In the genomic region with DNA sequence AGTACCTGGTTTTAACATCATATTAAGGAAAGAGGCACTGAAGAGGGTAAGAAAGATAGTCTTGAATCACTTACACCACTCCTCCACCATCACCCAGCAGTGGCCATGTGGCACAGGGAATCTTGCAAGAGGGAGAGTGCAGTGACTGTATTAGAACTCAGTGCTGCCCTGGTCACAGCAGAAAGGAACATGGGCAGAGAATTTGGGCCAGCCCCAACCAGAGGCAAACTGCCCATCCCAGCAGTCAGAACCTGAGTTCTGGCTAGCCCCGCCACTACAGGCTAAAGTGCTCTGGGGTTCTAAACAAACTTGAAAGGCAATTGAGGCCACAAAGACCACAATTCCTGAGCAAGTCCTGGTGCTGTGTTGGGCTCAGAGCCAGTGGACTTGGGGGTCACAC, we compare ENCODE assay signal across 22 cellular contexts. TPM values are rescaled to one million over a fixed set of nuclear protein-coding genes. Genes with fewer than 3 reads are reported as not detected.
DNase-seq lines count a peak whose midpoint lies in the region; ATAC-seq, FAIRE-seq and TF ChIP-seq lines count a peak whose summit lies in the region.
"Had no signal": no experiment of that assay in that cellular context is flagged by ENCODE, and none has a peak within 500 bp of the region (broad histone marks: within the 10 kb centered on the region; RNA-seq: fewer than 3 reads in every experiment).

No MANE protein-coding gene starts in this region.

- no peak overlapping the region for H3K9ac ChIP-seq in neuronal stem cell (ENCODE audit: low read depth, low read length, poor library complexity)
- H3K9ac ChIP-seq: GM23248 had no signal

- no CpG with 5 or more reads among the region's 1 CpG for WGBS in neuronal stem cell (ENCODE audit: extremely low coverage in 2 of 2, insufficient read length in 2 of 2, insufficient replicate concordance in 1 of 2), 2 donors
- WGBS in adrenal gland, 4 donors: 86 to 100% (median 95%) methylated on average over 1 of the region's 1 CpG
- 96 to 100% methylated on average over 1 of the region's 1 CpG for WGBS in aorta, 2 donors

- no peak overlapping the region for H2BK5ac ChIP-seq in neuronal stem cell (ENCODE audit: low read length)

- H3K14ac ChIP-seq in neuronal stem cell (ENCODE audit: low read length): no peak overlapping the region

- no peak overlapping the region for H3K4ac ChIP-seq in neuronal stem cell (ENCODE audit: low read length)

- no peak overlapping the region for H2BK120ac ChIP-seq in neuronal stem cell (ENCODE audit: low read depth, low read length)

- no peak overlapping the region for H2BK12ac ChIP-seq in neuronal stem cell (ENCODE audit: low read length)

- H2AK5ac ChIP-seq in neuronal stem cell (ENCODE audit: low read depth, low read length): peak overlapping the region; percentile 36

- no peak overlapping the region for H3K23ac ChIP-seq in neuronal stem cell (ENCODE audit: low read depth, low read length, poor library complexity)

- intact Hi-C loops in cardiac septum (cut with DNase I) (no loop called here), Right ventricle myocardium inferior (cut with DNase I) (no loop called here), adrenal gland (cut with DNase I) (no loop called here), aorta (cut with DNase I) (no loop called here)

- peak; percentile 89 for FAIRE-seq in bronchial epithelial cell (lab: Jason Lieb, UNC)
- FAIRE-seq: A549, GM12892, GM19239 had no signal

- H3K27ac ChIP-seq in neuronal stem cell (replicated peaks; ENCODE audit: low read length) (no peak overlapping the region), adrenal gland (no peak overlapping the region), aorta (ENCODE audit: low read depth in 1 of 2, low read length in 2 of 2) (no peak overlapping the region)
- H3K27ac ChIP-seq: A549, GM23248 had no signal

- H3K4me2 ChIP-seq in neuronal stem cell (ENCODE audit: insufficient read depth, low read length, poor library complexity, severe bottlenecking): no peak overlapping the region
- H3K4me2 ChIP-seq: A549 had no signal

- H2BK15ac ChIP-seq in neuronal stem cell (ENCODE audit: low read length): peak overlapping the region; percentile 52

- no peaks in the 10 kb centered on the region for H3K79me1 ChIP-seq in neuronal stem cell (ENCODE audit: low read depth, low read length)

- H3K36me3 ChIP-seq in bronchial epithelial cell (ENCODE audit: control insufficient read depth, insufficient read depth, low read length) (no peaks in the 10 kb centered on the region), neuronal stem cell (replicated peaks in 1 of 2; ENCODE audit: control insufficient read depth in 2 of 2, insufficient read depth in 2 of 2, low read length in 2 of 2) (no peaks in the 10 kb centered on the region), adrenal gland (replicated peaks in 1 of 2) (no peaks in the 10 kb centered on the region), aorta (ENCODE audit: control insufficient read depth in 1 of 2, insufficient read depth in 2 of 2, low read length in 1 of 2) (no peaks in the 10 kb centered on the region)

- ATAC-seq in Right ventricle myocardium inferior (no peak), aorta (ENCODE audit: low FRiP score) (no peak), GM18517 (IDR thresholded peaks at IDR 0.05; ENCODE audit: unreplicated experiment) (no peak)
- ATAC-seq: A549, HCT116 had no signal

- H3K9me3 ChIP-seq in neuronal stem cell (replicated peaks in 1 of 2; ENCODE audit: control insufficient read depth in 2 of 2, insufficient read depth in 1 of 2, low read depth in 1 of 2, low read length in 2 of 2) (peaks cover 1 to 4% of the 10 kb centered on the region in 2 donors), adrenal gland (replicated peaks in 1 of 3) (no peaks in the 10 kb centered on the region), aorta (ENCODE audit: control insufficient read depth, low read length) (peaks cover 2% of the 10 kb centered on the region)

- DNase-seq in cardiac septum (ENCODE audit: low spot score) (peak; percentile 56), Right ventricle myocardium inferior (ENCODE audit: missing footprints) (no peak), bronchial epithelial cell (ENCODE audit: low read depth) (no peak), neuronal stem cell (ENCODE audit: low spot score) (no peak), adrenal gland (no peak), aorta (no peak)
- DNase-seq: 8988T; ACHN; C1 segment of cervical spinal cord; Calu3; CD4-positive, alpha-beta memory T cell; COR-L47; DMS53; DMS79 treated with DMSO at 0.1 percent for 48 hours; GF-D8; GM23248; H9 had no signal

- H4K8ac ChIP-seq in neuronal stem cell (ENCODE audit: low read depth, low read length): no peak overlapping the region

- H4K91ac ChIP-seq in neuronal stem cell (ENCODE audit: low read depth, low read length, poor library complexity): no peak overlapping the region

- no peak for TF ChIP-seq POLR2A in adrenal gland (IDR thresholded peaks at IDR 0.05)

- TF ChIP-seq CTCF in bronchial epithelial cell (IDR thresholded peaks at IDR 0.05; ENCODE audit: insufficient read depth, low read length, severe bottlenecking) (no peak), adrenal gland (IDR thresholded peaks at IDR 0.05) (no peak)

- H3K4me3 ChIP-seq in bronchial epithelial cell (ENCODE audit: low read depth, low read length): no peak overlapping the region
- peak overlapping the region in 1 of 2 donors; percentile 36 for H3K4me3 ChIP-seq in neuronal stem cell (ENCODE audit: low read length in 2 of 2)
- H3K4me3 ChIP-seq in adrenal gland: no peak overlapping the region
- no peak overlapping the region for H3K4me3 ChIP-seq in aorta (ENCODE audit: low read length in 2 of 2)
- H3K4me3 ChIP-seq: A549, GM23248 had no signal

- peak overlapping the region; percentile 63 for H3K18ac ChIP-seq in neuronal stem cell (ENCODE audit: low read length)

- peak overlapping the region; percentile 45 for H2AFZ ChIP-seq in neuronal stem cell (ENCODE audit: low read length)
- H2AFZ ChIP-seq: GM23248 had no signal

- H3K4me1 ChIP-seq in neuronal stem cell (ENCODE audit: control insufficient read depth in 2 of 2, insufficient read depth in 1 of 2, low read depth in 1 of 2, low read length in 2 of 2) (peaks cover 0 to 3% of the 10 kb centered on the region in 2 donors), adrenal gland (replicated peaks in 1 of 2) (no peaks in the 10 kb centered on the region), aorta (ENCODE audit: control insufficient read depth in 1 of 2, insufficient read depth in 2 of 2, low read length in 2 of 2) (no peaks in the 10 kb centered on the region)
- H3K4me1 ChIP-seq: A549 had no signal

- no peaks in the 10 kb centered on the region for H3K27me3 ChIP-seq in bronchial epithelial cell (ENCODE audit: control insufficient read depth, insufficient read depth, low read length)
- no peaks in the 10 kb centered on the region for H3K27me3 ChIP-seq in neuronal stem cell (ENCODE audit: control insufficient read depth in 3 of 3, insufficient read depth in 3 of 3, low read depth in 1 of 3, low read length in 3 of 3)
- peaks cover 7% of the 10 kb centered on the region for H3K27me3 ChIP-seq in adrenal gland
- no peaks in the 10 kb centered on the region for H3K27me3 ChIP-seq in aorta (ENCODE audit: control insufficient read depth in 1 of 2, insufficient read depth in 2 of 2, low read length in 1 of 2)

RNA-seq across cellular contexts. Expression of a gene that starts 16.7 kb away (rescaled TPM):
- total RNA-seq in cardiac septum: 40.9 TPM
- total RNA-seq in Right ventricle myocardium inferior: 28.5 TPM
- total RNA-seq in bronchial epithelial cell: 3.9 and 5.9 TPM in 2 replicates
- polyA plus RNA-seq in neuronal stem cell (2013, experiment 1 of 2): 128 TPM
- polyA plus RNA-seq in neuronal stem cell (2013, experiment 2 of 2): 138 TPM
- total RNA-seq in adrenal gland: 1 to 10 TPM in 5 of 8 donors, under 1 TPM in 3; 0.06 to 2.8 (median 1.8) TPM
- 1 to 10 TPM in 2 of 3 donors, under 1 TPM in 1; 0.81 to 1.6 (median 1.4) TPM for polyA plus RNA-seq in adrenal gland
- 10 to 100 TPM; 11.5 to 11.8 TPM for total RNA-seq in aorta
- polyA plus RNA-seq in aorta: 1 to 10 TPM; 4.2 to 5.0 TPM
- total RNA-seq: CD4-positive, alpha-beta memory T cell had no signal
- polyA plus RNA-seq: CD4-positive, alpha-beta memory T cell had no signal
